Comparison of ENCODE assay signal across 28 cellular contexts in genomic region chr12:119239040-119239439, GRCh38.
"Had no signal": no experiment of that assay in that cellular context is flagged by ENCODE, and none has a peak within 500 bp of the region (broad histone marks: within the 10 kb centered on the region; RNA-seq: fewer than 3 reads in every experiment).

No MANE protein-coding gene starts in this region.

- H3K9me3 ChIP-seq: gastroesophageal sphincter, mucosa of descending colon, neutrophil, sigmoid colon, thoracic aorta had no signal

- H3K27ac Mint-ChIP-seq: activated CD4-positive, alpha-beta memory T cell treated with anti-CD3 and anti-CD28 coated beads, Interleukin-2, amount 10 ng/mL, durations not matched to agents 7 days and 5 days; activated CD4-positive, alpha-beta T cell treated with anti-CD3 and anti-CD28 coated beads, Interleukin-2, amount 10 ng/mL, durations not matched to agents 7 days and 5 days; activated naive CD4-positive, alpha-beta T cell treated with anti-CD3 and anti-CD28 coated beads, Interleukin-2, amount 10 ng/mL, durations not matched to agents 7 days and 5 days; activated naive CD8-positive, alpha-beta T cell treated with anti-CD3 and anti-CD28 coated beads, Interleukin-2, amount 10 ng/mL, durations not matched to agents 7 days and 5 days; activated T-cell treated with anti-CD3 and anti-CD28 coated beads, Interleukin-2, amount 50 U/mL, for 24 hours; effector memory CD8-positive, alpha-beta T cell; natural killer cell treated with Interleukin-12 subunit alpha and Interleukin-12 subunit beta and Interleukin-15 and Interleukin-18, amount 100 ng/mL, for 72 hours; stimulated activated effector memory CD8-positive, alpha-beta T cell treated with anti-CD3 and anti-CD28 coated beads, Interleukin-12 subunit alpha, Interleukin-12 subunit beta, amount 100 ng/mL, for 72 hours; stimulated activated naive CD8-positive, alpha-beta T cell treated with anti-CD3 and anti-CD28 coated beads, Interleukin-15, Interleukin-2, amounts not matched to agents 100 ng/mL and 50 ng/mL, for 24 hours; WTC11 had no signal

- H3K9me3 Mint-ChIP-seq: activated CD4-positive, alpha-beta memory T cell treated with anti-CD3 and anti-CD28 coated beads, Interleukin-2, amount 10 ng/mL, durations not matched to agents 7 days and 5 days; activated CD4-positive, alpha-beta T cell treated with anti-CD3 and anti-CD28 coated beads, Interleukin-2, amount 10 ng/mL, durations not matched to agents 7 days and 5 days; activated naive CD8-positive, alpha-beta T cell treated with anti-CD3 and anti-CD28 coated beads, Interleukin-2, amount 10 ng/mL, durations not matched to agents 7 days and 5 days; natural killer cell treated with Interleukin-12 subunit alpha and Interleukin-12 subunit beta and Interleukin-15 and Interleukin-18, amount 100 ng/mL, for 72 hours; stimulated activated naive CD8-positive, alpha-beta T cell treated with anti-CD3 and anti-CD28 coated beads, Interleukin-15, Interleukin-2, amounts not matched to agents 100 ng/mL and 50 ng/mL, for 24 hours; WTC11 had no signal

- DNase-seq: activated CD4-positive, alpha-beta memory T cell treated with anti-CD3 and anti-CD28 coated beads, Interleukin-2, amount 10 ng/mL, durations not matched to agents 7 days and 5 days; activated CD4-positive, alpha-beta T cell treated with anti-CD3 and anti-CD28 coated beads for 1 hour; activated CD4-positive, alpha-beta T cell treated with anti-CD3 and anti-CD28 coated beads, Interleukin-2, amount 10 ng/mL, durations not matched to agents 7 days and 5 days; activated CD8-positive, alpha-beta memory T cell treated with anti-CD3 and anti-CD28 coated beads, Interleukin-2, amount 50 U/mL, for 48 hours; activated gamma-delta T cell; activated naive CD4-positive, alpha-beta T cell treated with anti-CD3 and anti-CD28 coated beads, Interleukin-2, amount 10 ng/mL, durations not matched to agents 7 days and 5 days; activated naive CD8-positive, alpha-beta T cell treated with anti-CD3 and anti-CD28 coated beads, Interleukin-2, amount 10 ng/mL, durations not matched to agents 7 days and 5 days; activated T-cell treated with anti-CD3 and anti-CD28 coated beads, Interleukin-2, amount 50 U/mL, for 24 hours; brain microvascular endothelial cell; caudate nucleus; cortex of kidney; effector memory CD8-positive, alpha-beta T cell; islet precursor cell; left ventricle myocardium superior; mucosa of descending colon; sigmoid colon; small intestine; stimulated activated CD4-positive, alpha-beta T cell treated with anti-CD3 and anti-CD28 coated beads, Interleukin-4, amount 100 ng/mL, for 24 hours; T1000; trophoblast cell had no signal

- H3K4me1 Mint-ChIP-seq: activated CD4-positive, alpha-beta memory T cell treated with anti-CD3 and anti-CD28 coated beads, Interleukin-2, amount 10 ng/mL, durations not matched to agents 7 days and 5 days; activated CD4-positive, alpha-beta T cell treated with anti-CD3 and anti-CD28 coated beads, Interleukin-2, amount 10 ng/mL, durations not matched to agents 7 days and 5 days; activated naive CD4-positive, alpha-beta T cell treated with anti-CD3 and anti-CD28 coated beads, Interleukin-2, amount 10 ng/mL, durations not matched to agents 7 days and 5 days; activated naive CD8-positive, alpha-beta T cell treated with anti-CD3 and anti-CD28 coated beads, Interleukin-2, amount 10 ng/mL, durations not matched to agents 7 days and 5 days; stimulated activated effector memory CD8-positive, alpha-beta T cell treated with anti-CD3 and anti-CD28 coated beads, Interleukin-12 subunit alpha, Interleukin-12 subunit beta, amount 100 ng/mL, for 72 hours had no signal

- H3K4me1 ChIP-seq: gastroesophageal sphincter had no signal

- H3K27ac ChIP-seq: brain microvascular endothelial cell, gastroesophageal sphincter, hepatocyte, neutrophil, sigmoid colon, thoracic aorta had no signal

- H3K36me3 Mint-ChIP-seq: activated naive CD4-positive, alpha-beta T cell treated with anti-CD3 and anti-CD28 coated beads, Interleukin-2, amount 10 ng/mL, durations not matched to agents 7 days and 5 days; activated naive CD8-positive, alpha-beta T cell treated with anti-CD3 and anti-CD28 coated beads, Interleukin-2, amount 10 ng/mL, durations not matched to agents 7 days and 5 days; natural killer cell treated with Interleukin-12 subunit alpha and Interleukin-12 subunit beta and Interleukin-15 and Interleukin-18, amount 100 ng/mL, for 72 hours; stimulated activated effector memory CD8-positive, alpha-beta T cell treated with anti-CD3 and anti-CD28 coated beads, Interleukin-12 subunit alpha, Interleukin-12 subunit beta, amount 100 ng/mL, for 72 hours; WTC11 had no signal

- H3K4me3 ChIP-seq: gastroesophageal sphincter, hepatocyte, mucosa of descending colon, sigmoid colon, thoracic aorta had no signal

- H3K27me3 Mint-ChIP-seq: activated CD4-positive, alpha-beta memory T cell treated with anti-CD3 and anti-CD28 coated beads, Interleukin-2, amount 10 ng/mL, durations not matched to agents 7 days and 5 days; activated CD4-positive, alpha-beta T cell treated with anti-CD3 and anti-CD28 coated beads, Interleukin-2, amount 10 ng/mL, durations not matched to agents 7 days and 5 days; activated naive CD4-positive, alpha-beta T cell treated with anti-CD3 and anti-CD28 coated beads, Interleukin-2, amount 10 ng/mL, durations not matched to agents 7 days and 5 days; activated naive CD8-positive, alpha-beta T cell treated with anti-CD3 and anti-CD28 coated beads, Interleukin-2, amount 10 ng/mL, durations not matched to agents 7 days and 5 days had no signal

- H3K27me3 ChIP-seq: brain microvascular endothelial cell, gastroesophageal sphincter, hepatocyte, neutrophil, sigmoid colon had no signal

- H3K4me3 Mint-ChIP-seq: activated CD4-positive, alpha-beta memory T cell treated with anti-CD3 and anti-CD28 coated beads, Interleukin-2, amount 10 ng/mL, durations not matched to agents 7 days and 5 days; activated CD4-positive, alpha-beta T cell treated with anti-CD3 and anti-CD28 coated beads, Interleukin-2, amount 10 ng/mL, durations not matched to agents 7 days and 5 days; activated naive CD4-positive, alpha-beta T cell treated with anti-CD3 and anti-CD28 coated beads, Interleukin-2, amount 10 ng/mL, durations not matched to agents 7 days and 5 days; activated naive CD8-positive, alpha-beta T cell treated with anti-CD3 and anti-CD28 coated beads, Interleukin-2, amount 10 ng/mL, durations not matched to agents 7 days and 5 days; activated T-cell treated with anti-CD3 and anti-CD28 coated beads, Interleukin-2, amount 50 U/mL, for 24 hours; effector memory CD8-positive, alpha-beta T cell; natural killer cell treated with Interleukin-12 subunit alpha and Interleukin-12 subunit beta and Interleukin-15 and Interleukin-18, amount 100 ng/mL, for 72 hours; stimulated activated effector memory CD8-positive, alpha-beta T cell treated with anti-CD3 and anti-CD28 coated beads, Interleukin-12 subunit alpha, Interleukin-12 subunit beta, amount 100 ng/mL, for 72 hours; stimulated activated naive CD8-positive, alpha-beta T cell treated with anti-CD3 and anti-CD28 coated beads, Interleukin-15, Interleukin-2, amounts not matched to agents 100 ng/mL and 50 ng/mL, for 24 hours; WTC11 had no signal

- H3K36me3 ChIP-seq: brain microvascular endothelial cell, gastroesophageal sphincter, neutrophil, sigmoid colon, thoracic aorta had no signal

- ATAC-seq: effector memory CD8-positive, alpha-beta T cell; gastroesophageal sphincter; left ventricle myocardium superior; mucosa of descending colon; stimulated activated effector memory CD8-positive, alpha-beta T cell treated with anti-CD3 and anti-CD28 coated beads, Interleukin-12 subunit alpha, Interleukin-12 subunit beta, amount 100 ng/mL, for 72 hours; WTC11 had no signal
